In genomic region chr3:155984791-155985417, GRCh38 we compare ENCODE assay signal across 17 cellular contexts.
DNase-seq lines count a peak whose midpoint lies in the region; ATAC-seq and TF ChIP-seq lines count a peak whose summit lies in the region.
"Had no signal": no experiment of that assay in that cellular context is flagged by ENCODE, and none has a peak within 500 bp of the region (broad histone marks: within the 10 kb centered on the region; RNA-seq: fewer than 3 reads in every experiment).

No MANE protein-coding gene starts in this region.

- H3K9me2 ChIP-seq in Loucy (replicated peaks; ENCODE audit: low read depth, low read length) (no peaks in the 10 kb centered on the region), hepatocyte (replicated peaks; ENCODE audit: insufficient read depth) (no peaks in the 10 kb centered on the region)

- H2AFZ ChIP-seq in Loucy (ENCODE audit: low read length), result peak overlapping the region; percentile 57; the same call in 1 of the 2 replicates
- H2AFZ ChIP-seq in hepatocyte, result no peak overlapping the region

- no peaks in the 10 kb centered on the region for H4K20me1 ChIP-seq in Loucy (ENCODE audit: insufficient read depth, low read length, poor library complexity, severe bottlenecking)
- H4K20me1 ChIP-seq in hepatocyte (ENCODE audit: insufficient read depth, poor library complexity, severe bottlenecking), result no peaks in the 10 kb centered on the region

- H3K27me3 ChIP-seq in Loucy (ENCODE audit: insufficient read depth, low read length, poor library complexity, severe bottlenecking), result no peaks in the 10 kb centered on the region
- no peaks in the 10 kb centered on the region for H3K27me3 ChIP-seq in hepatocyte

- H3K4me1 ChIP-seq in Loucy (ENCODE audit: insufficient read depth, low read length, poor library complexity, severe bottlenecking), result no peaks in the 10 kb centered on the region
- no peaks in the 10 kb centered on the region for H3K4me1 ChIP-seq in hepatocyte (ENCODE audit: insufficient read depth)

- no peaks in the 10 kb centered on the region for H3K79me2 ChIP-seq in Loucy (ENCODE audit: insufficient read depth, low read length)
- no peaks in the 10 kb centered on the region for H3K79me2 ChIP-seq in hepatocyte

- H3K36me3 ChIP-seq in Loucy (ENCODE audit: insufficient read depth, low read length), result no peaks in the 10 kb centered on the region
- H3K36me3 ChIP-seq in hepatocyte (replicated peaks; ENCODE audit: insufficient read depth, low read depth), result no peaks in the 10 kb centered on the region

- CTCF ChIA-PET in WTC11 (lab: Charles Lee), result interaction anchor here (1.6 kb wide), 1 partner anchor 179 kb away, joined by 11 read pairs; the partner anchor contains the start of gene C3orf33

- no peak overlapping the region for H3K9ac ChIP-seq in Loucy (ENCODE audit: low read depth, low read length, poor library complexity, severe bottlenecking)

- H3K4me2 ChIP-seq in Loucy (ENCODE audit: low read depth, low read length, poor library complexity, severe bottlenecking), result no peak overlapping the region
- H3K4me2 ChIP-seq in hepatocyte, result no peak overlapping the region

- WGBS in hepatocyte (ENCODE audit: low lambda C conversion rate, missing lambda C conversion rate), result 99% methylated on average over 6 of the region's 6 CpGs

- H3K4me3 ChIP-seq in Loucy (ENCODE audit: low read length, poor library complexity, severe bottlenecking) (no peak overlapping the region), hepatocyte (no peak overlapping the region)

- peak; percentile 15 for DNase-seq in CD1c-positive myeloid dendritic cell (ENCODE audit: extremely low spot score)
- DNase-seq in NCI-H2171 treated with DMSO at 0.1 percent for 48 hours (lab: John Stamatoyannopoulos, UW), result peak; percentile 60
- no peak for DNase-seq in WTC11 (ENCODE audit: low spot score)
- DNase-seq in GM03348 (ENCODE audit: low spot score), result no peak
- DNase-seq in HUDEP-2 (lab: John Stamatoyannopoulos, UW; ENCODE audit: unreplicated experiment in 76 of 76), result no peak
- no peak for DNase-seq in hepatocyte (ENCODE audit: low spot score)
- DNase-seq: H7, NCI-H1105, NCI-H2029 treated with DMSO at 0.1 percent for 48 hours, NCI-H510A, NCI-H748 treated with DMSO at 0.1 percent for 48 hours, SW 1271, T-helper 17 cell had no signal

- no peak overlapping the region for H3K27ac Mint-ChIP-seq in WTC11
- H3K27ac Mint-ChIP-seq: T-helper 17 cell had no signal

- H3K9me3 ChIP-seq in Loucy (ENCODE audit: insufficient read depth, low read depth, low read length) (no peaks in the 10 kb centered on the region), hepatocyte (ENCODE audit: low read depth) (no peaks in the 10 kb centered on the region)

- no peaks in the 10 kb centered on the region for H3K36me3 Mint-ChIP-seq in WTC11
- H3K36me3 Mint-ChIP-seq: CD14-positive monocyte had no signal

- no peaks in the 10 kb centered on the region for H3K9me3 Mint-ChIP-seq in WTC11
- H3K9me3 Mint-ChIP-seq: CD14-positive monocyte had no signal

- no peaks in the 10 kb centered on the region for H3F3A ChIP-seq in Loucy (ENCODE audit: low read depth)

- no peak for ATAC-seq in WTC11
- no peak for ATAC-seq in HG03442 (IDR thresholded peaks at IDR 0.05; ENCODE audit: unreplicated experiment)
- ATAC-seq: Panc1, T-helper 17 cell had no signal

- TF ChIP-seq CTCF in Loucy (conservative IDR thresholded peaks at IDR 0.05; ENCODE audit: low read length) (no peak), WTC11 (IDR thresholded peaks at IDR 0.05) (no peak), hepatocyte (IDR thresholded peaks at IDR 0.05; ENCODE audit: poor library complexity) (no peak)

- no peaks in the 10 kb centered on the region for H3K27me3 Mint-ChIP-seq in WTC11 (ENCODE audit: low read depth)
- H3K27me3 Mint-ChIP-seq: T-helper 17 cell had no signal

- H3K4me1 Mint-ChIP-seq in WTC11, result peaks cover 17% of the 10 kb centered on the region
- H3K4me1 Mint-ChIP-seq: CD14-positive monocyte had no signal

- POLR2A ChIA-PET in WTC11 (lab: Charles Lee), result no interaction called here

- no peak overlapping the region for H3K4me3 Mint-ChIP-seq in WTC11
- H3K4me3 Mint-ChIP-seq: CD14-positive monocyte, T-helper 17 cell had no signal

- no peak overlapping the region for H3K27ac ChIP-seq in hepatocyte

TF ChIP-seq in WTC11, 78 proteins besides CTCF, POLR2A, EP300 and RAD21:
- TF ChIP-seq USF2 (CRISPR knock-in tag; IDR thresholded peaks at IDR 0.05), result peak; percentile 24; the same call in 1 of the 2 replicates
- TF ChIP-seq NFE2L1 (CRISPR knock-in tag; IDR thresholded peaks at IDR 0.05), result no peak

Comparison
In these comparisons a context has a peak if more than half of its experiments do, and no peak if none do; other contexts are left out.
1. DNase-seq: peak in CD1c-positive myeloid dendritic cell (single experiment) and NCI-H2171 treated with DMSO at 0.1 percent for 48 hours (single experiment); none in WTC11 (single experiment), GM03348 (single experiment), HUDEP-2 (0 of 76) and hepatocyte (single experiment).